In the genomic region with DNA sequence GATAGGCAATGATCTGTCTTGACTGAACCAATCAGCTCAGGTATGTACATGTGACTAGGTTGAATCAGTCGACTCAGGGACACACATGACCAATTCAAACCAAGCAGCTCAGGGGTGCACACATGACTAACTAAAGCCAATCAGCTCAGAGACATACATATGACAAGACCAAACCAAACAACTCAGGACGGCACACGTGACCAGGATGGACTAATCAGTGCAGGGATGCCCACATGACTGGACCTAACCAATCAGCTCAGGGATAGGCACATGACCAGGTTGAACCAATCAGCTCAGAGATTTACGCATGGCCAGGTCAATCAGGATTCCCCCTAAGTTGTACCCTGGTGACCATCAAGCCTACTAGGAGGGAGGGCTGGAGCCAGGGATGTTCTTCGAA, we compare ENCODE assay signal across 13 cellular contexts.
"Had no signal": no experiment of that assay in that cellular context is flagged by ENCODE, and none has a peak within 500 bp of the region (broad histone marks: within the 10 kb centered on the region; RNA-seq: fewer than 3 reads in every experiment).

No MANE protein-coding gene starts in this region.

- H3K9me3 ChIP-seq: mucosa of descending colon, neutrophil had no signal

- DNase-seq: activated CD4-positive, alpha-beta memory T cell treated with anti-CD3 and anti-CD28 coated beads for 36 hours; activated CD8-positive, alpha-beta memory T cell treated with anti-CD3 and anti-CD28 coated beads, Interleukin-2, amount 50 U/mL, for 4 hours; activated naive CD4-positive, alpha-beta T cell treated with anti-CD3 and anti-CD28 coated beads, Interleukin-2, amount 50 U/mL, for 16 hours; brain microvascular endothelial cell; cerebellar nuclear complex; dermis blood vessel endothelial cell; glutamatergic neuron; mucosa of descending colon; naive thymus-derived CD8-positive, alpha-beta T cell; posterior cingulate gyrus; stimulated activated naive B cell treated with anti-CD40 and anti-IgM and Interleukin-4, amounts not matched to agents 10 μg/mL and 1 μg/mL and 100 μg/mL, for 72 hours had no signal

- ATAC-seq: mucosa of descending colon; stimulated activated naive B cell treated with anti-CD40 and anti-IgM and Interleukin-4, amounts not matched to agents 10 μg/mL and 1 μg/mL and 100 μg/mL, for 72 hours had no signal

- H3K4me3 ChIP-seq: mucosa of descending colon had no signal

- H3K36me3 ChIP-seq: brain microvascular endothelial cell had no signal

- H3K27me3 ChIP-seq: brain microvascular endothelial cell, neutrophil had no signal

- FAIRE-seq: TTC549 had no signal

- H3K27ac ChIP-seq: brain microvascular endothelial cell, neutrophil had no signal
